13 cellular contexts compared by ENCODE assay signal in the genomic region with DNA sequence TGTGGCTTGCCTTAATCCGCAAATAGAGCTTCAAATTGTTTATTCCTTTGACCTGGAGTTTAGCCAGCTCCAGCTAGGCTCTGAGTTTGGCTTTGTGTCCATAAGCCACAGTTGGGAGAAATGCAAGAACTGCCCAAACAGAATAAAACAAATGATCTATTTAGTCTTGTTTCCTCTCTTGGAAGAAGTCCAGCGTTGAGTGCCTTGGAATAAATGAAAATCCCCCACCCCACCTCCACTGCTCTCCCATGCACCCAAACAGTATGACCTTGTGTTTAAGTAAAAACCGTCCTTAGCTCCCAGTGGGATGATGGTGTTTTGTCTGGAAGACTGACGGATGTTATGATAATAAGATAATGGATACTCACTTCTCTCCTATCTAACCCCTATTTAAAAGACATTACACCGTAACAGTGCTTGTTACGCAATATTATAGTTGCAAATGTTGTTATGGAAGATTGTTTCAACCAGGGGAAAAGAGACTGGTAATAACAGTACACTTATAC. TPM values are rescaled to one million over a fixed set of nuclear protein-coding genes. Genes with fewer than 3 reads are reported as not detected.
DNase-seq lines count a peak whose midpoint lies in the region; ATAC-seq, FAIRE-seq and TF ChIP-seq lines count a peak whose summit lies in the region.
"Had no signal": no experiment of that assay in that cellular context is flagged by ENCODE, and none has a peak within 500 bp of the region (broad histone marks: within the 10 kb centered on the region; RNA-seq: fewer than 3 reads in every experiment).

No MANE protein-coding gene starts in this region.

- ATAC-seq in A549 (no peak), K562 (no peak), HG02678 (IDR thresholded peaks at IDR 0.05; ENCODE audit: unreplicated experiment) (no peak)

- intact Hi-C loops in K562 (cut with micrococcal nuclease) (no loop called here), uterus (cut with DNase I; ENCODE audit: low total_unique reads) (no loop called here)

- FAIRE-seq in A549 (lab: Jason Lieb, UNC) (no peak), K562 (lab: Jason Lieb, UNC) (no peak), keratinocyte (lab: Jason Lieb, UNC) (peak; percentile 52)

- H3K79me2 ChIP-seq in K562 (ENCODE audit: control insufficient read depth, insufficient read depth, low read length) (no peaks in the 10 kb centered on the region), keratinocyte (ENCODE audit: control insufficient read depth, insufficient read depth, low read length) (peaks cover 14% of the 10 kb centered on the region)

- TF ChIP-seq EP300 in A549 (IDR thresholded peaks at IDR 0.05) (no peak), K562 (IDR thresholded peaks at IDR 0.05; ENCODE audit: low read length) (no peak)

- no peak overlapping the region for H3K27ac ChIP-seq in A549
- no peak overlapping the region for H3K27ac ChIP-seq in K562 (ENCODE audit: extremely low read depth, low read depth, low read length)
- H3K27ac ChIP-seq in keratinocyte (ENCODE audit: control insufficient read depth, insufficient read depth, low read length): no peak overlapping the region
- no peak overlapping the region for H3K27ac ChIP-seq in uterus
- H3K27ac ChIP-seq: brain microvascular endothelial cell, epithelial cell of prostate, Peyer's patch, tibial artery had no signal

- no TSS peak for BruUV-seq in K562 (replicated peaks; lab: Mats Ljungman, UMichigan)

- H3K4me1 ChIP-seq in A549 (peaks cover 12% of the 10 kb centered on the region), K562 (replicated peaks in 1 of 2; ENCODE audit: control insufficient read depth in 2 of 2, insufficient read depth in 2 of 2, low read length in 2 of 2) (peaks cover 0 to 8% of the 10 kb centered on the region in 2 experiments; a peak in 1 of 5 replicates), keratinocyte (ENCODE audit: control insufficient read depth, extremely low read depth, insufficient read depth, low read length) (peaks cover 16% of the 10 kb centered on the region), uterus (no peaks in the 10 kb centered on the region)

- TF ChIP-seq RAD21 in A549 (conservative IDR thresholded peaks at IDR 0.05 in 1 of 2, IDR thresholded peaks at IDR 0.05 in 1 of 2) (no peak), K562 (CRISPR knock-in tag; conservative IDR thresholded peaks at IDR 0.05 in 1 of 2, IDR thresholded peaks at IDR 0.05 in 1 of 2) (no peak)

- H4K20me1 ChIP-seq in K562 (replicated peaks; ENCODE audit: control insufficient read depth, insufficient read depth, low read length) (no peaks in the 10 kb centered on the region), keratinocyte (ENCODE audit: control insufficient read depth, extremely low read depth, insufficient read depth, low read length) (peaks cover 6% of the 10 kb centered on the region)

- H3K4me2 ChIP-seq in A549 (no peak overlapping the region), K562 (ENCODE audit: insufficient read depth, low read length) (no peak overlapping the region), keratinocyte (ENCODE audit: control insufficient read depth, extremely low read depth, insufficient read depth, low read depth, low read length) (no peak overlapping the region)

- TF ChIP-seq CTCF in A549 (IDR thresholded peaks at IDR 0.05) (no peak), K562 (IDR thresholded peaks at IDR 0.05 in 2 of 3, conservative IDR thresholded peaks at IDR 0.05 in 1 of 3; ENCODE audit: insufficient read depth in 2 of 3, low read depth in 1 of 3, low read length in 3 of 3) (no peak), keratinocyte (optimal IDR thresholded peaks at IDR 0.05 in 1 of 3, IDR thresholded peaks at IDR 0.05 in 1 of 3, conservative IDR thresholded peaks at IDR 0.05 in 1 of 3; ENCODE audit: extremely low read depth in 1 of 3, insufficient read depth in 2 of 3, low read length in 3 of 3) (no peak), uterus (IDR thresholded peaks at IDR 0.05) (no peak)

- CTCF ChIA-PET in A549 (lab: Yijun Ruan, JAX): interaction anchor here (1.8 to 7.6 kb wide), 3 partner anchors 11 to 241 kb away, joined by 5 to 91 read pairs (median 17); no protein-coding TSS in a partner anchor
- CTCF ChIA-PET in K562 (lab: Yijun Ruan, JAX; ENCODE audit: low intra/inter-chr PET ratio): no interaction called here

- H3K27me3 ChIP-seq in K562 (ENCODE audit: control insufficient read depth in 2 of 2, insufficient read depth in 2 of 2, low read length in 2 of 2) (peaks cover 6 to 24% of the 10 kb centered on the region in 2 experiments; a peak in 3 of 5 replicates), keratinocyte (ENCODE audit: control insufficient read depth, extremely low read depth, insufficient read depth, low read length) (no peaks in the 10 kb centered on the region), uterus (no peaks in the 10 kb centered on the region)
- H3K27me3 ChIP-seq: brain microvascular endothelial cell, Peyer's patch had no signal

- WGBS in A549 (ENCODE audit: missing lambda C conversion rate): 76% methylated on average over 6 of the region's 6 CpGs
- 0% methylated on average over 6 of the region's 6 CpGs for WGBS in K562 (ENCODE audit: insufficient coverage, low coverage, missing lambda C conversion rate)

- TF ChIP-seq POLR2A in A549 (IDR thresholded peaks at IDR 0.05; ENCODE audit: low read length) (no peak), K562 (conservative IDR thresholded peaks at IDR 0.05) (no peak), uterus (IDR thresholded peaks at IDR 0.05) (no peak)

- no peak overlapping the region for H2AFZ ChIP-seq in K562 (ENCODE audit: low read depth, low read length)
- H2AFZ ChIP-seq in keratinocyte (ENCODE audit: control insufficient read depth, low read length): no peak overlapping the region

- H3K36me3 ChIP-seq in K562 (ENCODE audit: control insufficient read depth, insufficient read depth, low read length) (no peaks in the 10 kb centered on the region), keratinocyte (ENCODE audit: control insufficient read depth in 2 of 2, extremely low read depth in 1 of 2, insufficient read depth in 2 of 2, low read length in 2 of 2) (peaks cover 0 to 1% of the 10 kb centered on the region in 2 experiments), uterus (no peaks in the 10 kb centered on the region)
- H3K36me3 ChIP-seq: brain microvascular endothelial cell, Peyer's patch, tibial artery had no signal

- H3K9ac ChIP-seq in K562 (ENCODE audit: insufficient read depth in 1 of 2, low read depth in 2 of 2, low read length in 2 of 2): no peak overlapping the region
- H3K9ac ChIP-seq in keratinocyte (ENCODE audit: control insufficient read depth, extremely low read depth, insufficient read depth, low read length): no peak overlapping the region

- in situ Hi-C loops in K562 (cut with MboI): no loop called here

- DNase-seq in A549 (ENCODE audit: low read depth in 1 of 2, low spot score in 1 of 2) (no peak), NCI-H1105 (lab: John Stamatoyannopoulos, UW) (peak; percentile 46), K562 (ENCODE audit: extremely low read depth in 1 of 4, low spot score in 3 of 4) (no peak), keratinocyte (ENCODE audit: low read depth, low spot score) (no peak), HuH-7.5 (ENCODE audit: low spot score) (no peak), uterus (no peak)
- DNase-seq in stimulated activated naive CD4-positive, alpha-beta T cell (lab: John Stamatoyannopoulos, UW): no peak
- DNase-seq: brain microvascular endothelial cell, NCI-H226, Peyer's patch, tibial artery had no signal

- H3K9me1 ChIP-seq in K562 (ENCODE audit: control insufficient read depth, insufficient read depth, low read length): no peaks in the 10 kb centered on the region
- H3K9me1 ChIP-seq in keratinocyte (ENCODE audit: control insufficient read depth, extremely low read depth, insufficient read depth, low read length): peaks cover 1% of the 10 kb centered on the region

- no peak overlapping the region for H3K4me3 ChIP-seq in A549
- no peak overlapping the region for H3K4me3 ChIP-seq in K562
- H3K4me3 ChIP-seq in keratinocyte (ENCODE audit: control insufficient read depth in 2 of 3, extremely low read depth in 1 of 3, insufficient read depth in 2 of 3, low read depth in 1 of 3, low read length in 3 of 3): no peak overlapping the region
- H3K4me3 ChIP-seq in uterus: no peak overlapping the region
- H3K4me3 ChIP-seq: Peyer's patch, tibial artery had no signal

- H3K9me3 ChIP-seq in A549: no peaks in the 10 kb centered on the region
- no peaks in the 10 kb centered on the region for H3K9me3 ChIP-seq in K562 (replicated peaks; ENCODE audit: control insufficient read depth, insufficient read depth, low read depth, low read length)
- H3K9me3 ChIP-seq in keratinocyte (ENCODE audit: control insufficient read depth, low read depth, low read length): no peaks in the 10 kb centered on the region
- no peaks in the 10 kb centered on the region for H3K9me3 ChIP-seq in uterus
- H3K9me3 ChIP-seq: Peyer's patch, tibial artery had no signal

- POLR2A ChIA-PET in A549 (lab: Yijun Ruan, JAX) (interaction anchor here (0.5 to 0.8 kb wide), 3 partner anchors 19 to 213 kb away, joined by 3 to 5 read pairs (median 3); no protein-coding TSS in a partner anchor), K562 (lab: Yijun Ruan, JAX) (no interaction called here)

- dilution Hi-C loops in keratinocyte (cut with MboI; ENCODE audit: extremely low pct_ligation_motif_present, low sequenced_read_pairs): no loop called here

RNA-seq across cellular contexts. Expression of gene SERPINE2, which starts 3.2 kb away (rescaled TPM):
- polyA plus RNA-seq in A549 (2011; rRNA removed) (58.6 and 94.6 TPM in 2 replicates), A549 (2017; fragmentation: RNase III; extraction: RNeasy Plus Mini Kit Qiagen cat#74134 plus additional on column Dnase treatment) (88.2 to 107 TPM (median 97.9 TPM) in 3 replicates), K562 (2011; rRNA removed) (0.01 TPM in 1 of 2 replicates, not detected in the other), K562 (2014; fragmentation: Illumina TruSeq; extraction: Trizol) (0.16 and 0.29 TPM in 2 replicates), K562 (2014; fragmentation: Nextera tagmentation; extraction: Ambion mirVana) (under 1 TPM in 1 of 2 experiments, not detected in 1; 0.03 TPM), K562 (2014; rRNA removed) (not detected in 2 replicates), keratinocyte (279 to 1,210 TPM (median 306 TPM) in 3 replicates)
- polyA plus RNA-seq in A549 (2012; cell fraction: cytosol; rRNA removed): 66.5 and 112 TPM in 2 replicates
- polyA plus RNA-seq in A549 (2012; cell fraction: nucleus; rRNA removed): 96.1 and 160 TPM in 2 replicates
- polyA minus RNA-seq in A549 (2011; rRNA and poly(A)+ RNA removed): 39.4 and 50.9 TPM in 2 replicates
- not detected in 2 replicates for total RNA-seq in K562 (2011; cell fraction: chromatin; rRNA removed; ENCODE audit: low replicate concordance)
- 0.50 TPM in 1 of 2 replicates, not detected in the other for total RNA-seq in K562 (2011; cell fraction: nucleolus; rRNA removed)
- 0.66 TPM in 1 of 2 replicates, not detected in the other for total RNA-seq in K562 (2011; cell fraction: nucleoplasm; rRNA removed)
- total RNA-seq in K562 (2014; rRNA removed) (not detected in 2 replicates), K562 (2014; rRNA removed; fragmentation: Illumina TruSeq; extraction: Trizol) (not detected in 2 replicates), K562 (2015; rRNA removed; fragmentation: Illumina TruSeq; extraction: Trizol) (not detected in 2 replicates), K562 (2021) (0.13 and 0.58 TPM in 2 replicates), uterus (10 to 100 TPM in 1 of 4 donors, 1 to 10 TPM in 2, under 1 TPM in 1; 0.26 to 62.1 (median 6.7) TPM)
- 0.09 TPM in 1 of 2 replicates, not detected in the other for polyA plus RNA-seq in K562 (2011; cell fraction: cytosol; rRNA removed)
- 0.18 and 0.23 TPM in 2 replicates for polyA plus RNA-seq in K562 (2011; cell fraction: nucleus; rRNA removed)
- polyA plus RNA-seq in K562 (2012): 0.22 and 1.3 TPM in 2 replicates
- polyA minus RNA-seq in K562 (2011; rRNA and poly(A)+ RNA removed): not detected in 2 replicates
- not detected in 2 replicates for polyA minus RNA-seq in K562 (2011; cell fraction: cytosol; rRNA and poly(A)+ RNA removed)
- polyA minus RNA-seq in K562 (2011; cell fraction: nucleus; rRNA and poly(A)+ RNA removed): not detected in 2 replicates
- polyA plus RNA-seq in keratinocyte (2011; ENCODE audit: low read depth): 58.0 TPM
- polyA plus RNA-seq in keratinocyte (2011; cell fraction: cytosol; rRNA removed): 606 and 644 TPM in 2 replicates
- polyA plus RNA-seq in keratinocyte (2011; cell fraction: nucleus; rRNA removed): 1,752 and 1,862 TPM in 2 replicates
- 137 and 901 TPM in 2 replicates for polyA plus RNA-seq in keratinocyte (2012; ENCODE audit: low replicate concordance)
- 244 to 695 TPM (median 331 TPM) in 3 replicates for polyA minus RNA-seq in keratinocyte
- polyA minus RNA-seq in keratinocyte (2011; cell fraction: cytosol; rRNA and poly(A)+ RNA removed): 380 TPM
- 558 and 1,225 TPM in 2 replicates for polyA minus RNA-seq in keratinocyte (2011; cell fraction: nucleus; rRNA and poly(A)+ RNA removed)

Comparison
In these comparisons a context has a peak if more than half of its experiments do, and no peak if none do; other contexts are left out.
1. RNA of gene SERPINE2, which starts 3.2 kb away (polyA plus RNA-seq): 58.0 to 1,862 TPM in keratinocyte and 58.6 to 160 TPM in A549; 0.01 to 1.3 TPM in K562; every median in the first group is over 10 times any median in the second.
2. Of the 35 proteins assayed by ChIP-seq in both K562 and A549: peak only in K562: none; only in A549: none; in both: CEBPB; in neither: 34.